17 cellular contexts compared by ENCODE assay signal in the genomic region with DNA sequence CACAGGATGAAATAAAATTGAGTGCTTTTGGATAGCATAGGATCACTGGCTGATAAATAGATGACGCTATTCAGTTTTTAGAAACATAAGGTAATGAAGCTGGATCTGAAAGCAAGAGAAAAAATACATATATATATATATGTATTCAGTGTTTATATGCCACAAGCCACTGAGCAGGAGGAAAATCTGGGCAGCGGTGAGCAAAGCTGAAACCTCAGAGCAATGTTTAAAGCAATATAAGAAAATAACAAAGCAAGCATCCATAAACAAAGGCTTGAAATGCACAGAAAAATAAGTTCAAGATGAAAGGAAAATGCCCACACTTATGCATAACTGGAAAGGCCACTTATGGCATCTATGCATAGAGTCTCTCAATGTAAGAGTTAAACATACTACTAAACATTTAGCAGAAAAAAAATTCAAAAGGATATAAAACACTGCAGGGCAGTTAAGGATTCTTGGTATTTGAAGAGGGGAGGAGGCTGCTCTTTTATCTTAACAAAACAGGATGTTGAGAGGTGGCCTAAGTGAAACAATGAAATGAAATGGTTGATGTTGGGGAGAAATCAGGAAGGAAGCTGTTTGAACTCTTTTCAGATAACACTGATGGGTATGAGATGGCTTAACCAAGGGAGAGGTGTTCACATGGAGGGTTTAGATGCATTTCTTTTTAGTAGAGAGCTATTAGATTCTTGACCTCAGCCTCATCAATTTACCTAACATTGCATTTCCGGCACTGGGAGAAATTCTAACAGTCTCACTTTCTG.
DNase-seq lines count a peak whose midpoint lies in the region; ATAC-seq and TF ChIP-seq lines count a peak whose summit lies in the region.
"Had no signal": no experiment of that assay in that cellular context is flagged by ENCODE, and none has a peak within 500 bp of the region (broad histone marks: within the 10 kb centered on the region; RNA-seq: fewer than 3 reads in every experiment).

No MANE protein-coding gene starts in this region.

- H3K27ac Mint-ChIP-seq in CD8-positive, alpha-beta T cell: peak overlapping the region; percentile 92
- peak overlapping the region; percentile 99 for H3K27ac Mint-ChIP-seq in activated CD4-positive, alpha-beta memory T cell treated with anti-CD3 and anti-CD28 coated beads, Interleukin-2, amount 10 ng/mL, durations not matched to agents 7 days and 5 days

- peak; percentile 37 for ATAC-seq in CD8-positive, alpha-beta T cell
- ATAC-seq: heart left ventricle, psoas muscle had no signal

- POLR2A ChIA-PET in CD8-positive, alpha-beta T cell (lab: Charles Lee): interaction anchor here (0.7 to 5.2 kb wide), 15 partner anchors 9 to 147 kb away, joined by 3 to 22 read pairs (median 4); a partner anchor contains a TSS
- POLR2A ChIA-PET in activated CD4-positive, alpha-beta memory T cell treated with anti-CD3 and anti-CD28 coated beads, Interleukin-2, amount 10 ng/mL, durations not matched to agents 7 days and 5 days (lab: Charles Lee): interaction anchor here (0.6 to 13.1 kb wide), 27 partner anchors 8 to 156 kb away, joined by 3 to 231 read pairs (median 6); a partner anchor contains a TSS

- H3K4me3 ChIP-seq in CD8-positive, alpha-beta T cell (ENCODE audit: low read depth, low read length): no peak overlapping the region
- no peak overlapping the region for H3K4me3 ChIP-seq in Jurkat, Clone E6-1 (ENCODE audit: low read length)
- H3K4me3 ChIP-seq in mesendoderm (ENCODE audit: low read length): no peak overlapping the region
- H3K4me3 ChIP-seq: heart left ventricle, psoas muscle, SJSA1 had no signal

- H3K23ac ChIP-seq in mesendoderm (ENCODE audit: low read length): no peak overlapping the region

- peak overlapping the region; percentile 74 for H3K4me3 Mint-ChIP-seq in CD8-positive, alpha-beta T cell
- H3K4me3 Mint-ChIP-seq in activated CD4-positive, alpha-beta memory T cell treated with anti-CD3 and anti-CD28 coated beads, Interleukin-2, amount 10 ng/mL, durations not matched to agents 7 days and 5 days: peak overlapping the region; percentile 71

- H3K18ac ChIP-seq in mesendoderm (ENCODE audit: low read length): no peak overlapping the region

- no peak for TF ChIP-seq CTCF in CD8-positive, alpha-beta T cell (IDR thresholded peaks at IDR 0.05)

- no peak overlapping the region for H3K4me2 ChIP-seq in mesendoderm (ENCODE audit: low read length)

- peaks cover 74% of the 10 kb centered on the region for H3K4me1 ChIP-seq in CD8-positive, alpha-beta T cell (ENCODE audit: insufficient read depth, low read length)
- H3K4me1 ChIP-seq in mesendoderm (ENCODE audit: control insufficient read depth, low read depth, low read length): no peaks in the 10 kb centered on the region
- H3K4me1 ChIP-seq: psoas muscle, SJSA1 had no signal

- no peak overlapping the region for H2AK5ac ChIP-seq in mesendoderm (ENCODE audit: low read length)

- no peak overlapping the region for H4K5ac ChIP-seq in mesendoderm (ENCODE audit: low read length)

- H2BK120ac ChIP-seq in mesendoderm (ENCODE audit: low read depth, low read length): no peak overlapping the region

- H3K4me1 Mint-ChIP-seq in CD8-positive, alpha-beta T cell (ENCODE audit: low read depth): peaks cover 79% of the 10 kb centered on the region
- peaks cover 80% of the 10 kb centered on the region for H3K4me1 Mint-ChIP-seq in activated CD4-positive, alpha-beta memory T cell treated with anti-CD3 and anti-CD28 coated beads, Interleukin-2, amount 10 ng/mL, durations not matched to agents 7 days and 5 days

- CTCF ChIA-PET in CD8-positive, alpha-beta T cell (lab: Charles Lee): interaction anchor here (0.6 to 5.6 kb wide), 49 partner anchors 8 to 442 kb away, joined by 3 to 137 read pairs (median 6); a partner anchor contains a TSS
- CTCF ChIA-PET in activated CD4-positive, alpha-beta memory T cell treated with anti-CD3 and anti-CD28 coated beads, Interleukin-2, amount 10 ng/mL, durations not matched to agents 7 days and 5 days (lab: Charles Lee): interaction anchor here (0.7 to 6.6 kb wide), 28 partner anchors 11 to 226 kb away, joined by 3 to 82 read pairs (median 6); a partner anchor contains a TSS

- H3K36me3 Mint-ChIP-seq in CD8-positive, alpha-beta T cell: peaks cover 7% of the 10 kb centered on the region
- H3K36me3 Mint-ChIP-seq in activated CD4-positive, alpha-beta memory T cell treated with anti-CD3 and anti-CD28 coated beads, Interleukin-2, amount 10 ng/mL, durations not matched to agents 7 days and 5 days (ENCODE audit: low read depth): peaks cover 25% of the 10 kb centered on the region

- H3K9me3 ChIP-seq in CD8-positive, alpha-beta T cell (ENCODE audit: low read length): no peaks in the 10 kb centered on the region
- H3K9me3 ChIP-seq: heart left ventricle, psoas muscle, SJSA1 had no signal

- no peaks in the 10 kb centered on the region for H3K79me2 ChIP-seq in mesendoderm (ENCODE audit: control insufficient read depth, insufficient read depth, low read length)

- no CpG with 5 or more reads among the region's 3 CpGs for WGBS in mesendoderm (ENCODE audit: extremely low coverage, insufficient coverage, low lambda C conversion rate)

- H3K79me1 ChIP-seq in mesendoderm (ENCODE audit: low read length): no peaks in the 10 kb centered on the region

- DNase-seq in CD8-positive, alpha-beta T cell: no peak
- peak; percentile 78 for DNase-seq in Jurkat, Clone E6-1 (ENCODE audit: low read depth, low spot score)
- DNase-seq in activated CD4-positive, alpha-beta memory T cell treated with anti-CD3 and anti-CD28 coated beads, Interleukin-2, amount 10 ng/mL, durations not matched to agents 7 days and 5 days: peak; percentile 54
- DNase-seq in mesendoderm: peak; percentile 67
- no peak for DNase-seq in posterior vena cava (ENCODE audit: low spot score)
- no peak for DNase-seq in NCI-H1417 (lab: John Stamatoyannopoulos, UW)
- DNase-seq in NCI-H1694 treated with DMSO at 0.1 percent for 48 hours (lab: John Stamatoyannopoulos, UW): no peak
- DNase-seq in AG08396 (ENCODE audit: low spot score): no peak
- DNase-seq: activated CD4-positive, CD25-positive, alpha-beta regulatory T cell treated with anti-CD3 and anti-CD28 coated beads, Interleukin-2, amount 50 U/mL, for 72 hours; amygdala; heart left ventricle; mammary epithelial cell; NCI-H1105 treated with DMSO at 0.1 percent for 48 hours; NCI-H526 treated with DMSO at 0.1 percent for 48 hours; psoas muscle; stimulated activated CD4-positive, alpha-beta T cell treated with anti-CD3 and anti-CD28 coated beads, Interleukin-2, amount 100 ng/mL, for 48 hours had no signal

- H3K9me3 Mint-ChIP-seq in CD8-positive, alpha-beta T cell: no peaks in the 10 kb centered on the region
- peaks cover 8% of the 10 kb centered on the region for H3K9me3 Mint-ChIP-seq in activated CD4-positive, alpha-beta memory T cell treated with anti-CD3 and anti-CD28 coated beads, Interleukin-2, amount 10 ng/mL, durations not matched to agents 7 days and 5 days

- H4K8ac ChIP-seq in mesendoderm (ENCODE audit: low read depth, low read length): no peak overlapping the region

- H3K9ac ChIP-seq in mesendoderm (ENCODE audit: low read length): no peak overlapping the region

- H2BK5ac ChIP-seq in mesendoderm (ENCODE audit: low read length): no peak overlapping the region

- no peaks in the 10 kb centered on the region for H3K36me3 ChIP-seq in CD8-positive, alpha-beta T cell (ENCODE audit: insufficient read depth, low read length)
- no peaks in the 10 kb centered on the region for H3K36me3 ChIP-seq in mesendoderm (ENCODE audit: control insufficient read depth, insufficient read depth, low read length)
- H3K36me3 ChIP-seq: heart left ventricle, SJSA1 had no signal

- no peaks in the 10 kb centered on the region for H3K27me3 ChIP-seq in CD8-positive, alpha-beta T cell (ENCODE audit: insufficient read depth, low read length)
- H3K27me3 ChIP-seq in mesendoderm (ENCODE audit: insufficient read depth, low read length, poor library complexity): no peaks in the 10 kb centered on the region
- H3K27me3 ChIP-seq: heart left ventricle, SJSA1 had no signal

- H2BK15ac ChIP-seq in mesendoderm (replicated peaks; ENCODE audit: low read depth): no peak overlapping the region

- intact Hi-C loops in CD8-positive, alpha-beta T cell (cut with DNase I, micrococcal nuclease): loop anchor here (2.0 kb wide), 4 partner anchors 36 to 224 kb away; a partner anchor contains a TSS
- intact Hi-C loops in posterior vena cava (cut with DNase I): no loop called here

- no peak overlapping the region for H3K4ac ChIP-seq in mesendoderm (ENCODE audit: low read depth, low read length)

- H3K56ac ChIP-seq in mesendoderm (ENCODE audit: low read length): no peak overlapping the region

- H3K27me3 Mint-ChIP-seq in CD8-positive, alpha-beta T cell (ENCODE audit: low read depth): no peaks in the 10 kb centered on the region
- H3K27me3 Mint-ChIP-seq in activated CD4-positive, alpha-beta memory T cell treated with anti-CD3 and anti-CD28 coated beads, Interleukin-2, amount 10 ng/mL, durations not matched to agents 7 days and 5 days: no peaks in the 10 kb centered on the region

- H3K27ac ChIP-seq in CD8-positive, alpha-beta T cell (ENCODE audit: low read depth, low read length): peak overlapping the region; percentile 3
- H3K27ac ChIP-seq in mesendoderm (ENCODE audit: low read depth, low read length): no peak overlapping the region
- H3K27ac ChIP-seq: psoas muscle, SJSA1 had no signal

Comparison
In these comparisons a context has a peak if more than half of its experiments do, and no peak if none do; other contexts are left out.
1. DNase-seq: peak in Jurkat, Clone E6-1 (single experiment), activated CD4-positive, alpha-beta memory T cell treated with anti-CD3 and anti-CD28 coated beads, Interleukin-2, amount 10 ng/mL, durations not matched to agents 7 days and 5 days (single experiment) and mesendoderm (single experiment); none in CD8-positive, alpha-beta T cell (0 of 7), posterior vena cava (single experiment), NCI-H1417 (0 of 3), NCI-H1694 treated with DMSO at 0.1 percent for 48 hours (single experiment) and AG08396 (single experiment).
2. intact Hi-C loops: an anchor here in CD8-positive, alpha-beta T cell (2.0 kb wide); none called in posterior vena cava.